2 cellular contexts compared by ENCODE assay signal in the genomic region with DNA sequence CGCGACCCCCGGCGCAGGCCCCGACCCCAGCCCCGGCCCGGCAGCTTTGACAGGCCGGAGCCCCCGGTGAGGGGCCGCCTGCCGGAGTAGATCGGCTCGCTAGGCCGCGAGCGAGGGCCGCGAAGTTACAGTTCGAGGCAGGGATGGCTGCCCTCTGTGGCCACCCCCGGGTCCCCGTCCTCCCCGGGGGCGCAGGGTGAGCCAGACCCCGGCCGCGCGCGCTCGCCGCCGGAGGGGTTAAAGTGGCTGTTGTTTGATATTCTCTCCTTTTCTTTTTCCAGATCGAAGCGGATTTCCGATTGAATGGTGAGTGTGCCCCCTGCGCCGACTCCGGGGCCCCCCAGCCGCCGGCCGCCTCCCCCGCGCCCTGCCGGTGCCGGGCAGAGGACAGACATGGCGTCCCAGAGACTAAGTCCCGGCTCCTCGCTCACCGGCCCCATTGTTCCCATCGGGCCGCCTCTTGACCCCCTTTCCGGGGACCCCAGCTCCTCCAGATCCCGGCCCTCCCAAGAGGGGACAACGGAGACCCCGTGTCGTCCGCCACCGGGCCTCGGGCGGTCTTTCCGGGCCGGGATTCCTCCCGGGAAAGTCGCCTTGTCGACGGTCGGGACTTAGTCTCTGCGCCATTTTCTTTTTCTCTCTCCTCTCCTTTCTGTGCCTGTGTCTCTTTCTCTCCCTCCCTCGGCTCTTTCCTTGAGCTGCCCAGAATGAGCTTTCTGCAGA.
TF ChIP-seq lines count a peak whose summit lies in the region.

No MANE protein-coding gene starts in this region.

TF ChIP-seq in IMR-90, 13 proteins besides CTCF, POLR2A, EP300 and RAD21:
- no peak for TF ChIP-seq MXI1 (IDR thresholded peaks at IDR 0.05; ENCODE audit: borderline replicate concordance, low read depth, low read length)
- 0 out of 2 replicates have a peak, but pooled peaks have one; percentile 31 for TF ChIP-seq CHD1 (IDR thresholded peaks at IDR 0.05; ENCODE audit: low read depth, low read length)

TF ChIP-seq in HepG2, 621 proteins besides CTCF, POLR2A, EP300 and RAD21 (continues in another document):
- TF ChIP-seq, protein P1, sequence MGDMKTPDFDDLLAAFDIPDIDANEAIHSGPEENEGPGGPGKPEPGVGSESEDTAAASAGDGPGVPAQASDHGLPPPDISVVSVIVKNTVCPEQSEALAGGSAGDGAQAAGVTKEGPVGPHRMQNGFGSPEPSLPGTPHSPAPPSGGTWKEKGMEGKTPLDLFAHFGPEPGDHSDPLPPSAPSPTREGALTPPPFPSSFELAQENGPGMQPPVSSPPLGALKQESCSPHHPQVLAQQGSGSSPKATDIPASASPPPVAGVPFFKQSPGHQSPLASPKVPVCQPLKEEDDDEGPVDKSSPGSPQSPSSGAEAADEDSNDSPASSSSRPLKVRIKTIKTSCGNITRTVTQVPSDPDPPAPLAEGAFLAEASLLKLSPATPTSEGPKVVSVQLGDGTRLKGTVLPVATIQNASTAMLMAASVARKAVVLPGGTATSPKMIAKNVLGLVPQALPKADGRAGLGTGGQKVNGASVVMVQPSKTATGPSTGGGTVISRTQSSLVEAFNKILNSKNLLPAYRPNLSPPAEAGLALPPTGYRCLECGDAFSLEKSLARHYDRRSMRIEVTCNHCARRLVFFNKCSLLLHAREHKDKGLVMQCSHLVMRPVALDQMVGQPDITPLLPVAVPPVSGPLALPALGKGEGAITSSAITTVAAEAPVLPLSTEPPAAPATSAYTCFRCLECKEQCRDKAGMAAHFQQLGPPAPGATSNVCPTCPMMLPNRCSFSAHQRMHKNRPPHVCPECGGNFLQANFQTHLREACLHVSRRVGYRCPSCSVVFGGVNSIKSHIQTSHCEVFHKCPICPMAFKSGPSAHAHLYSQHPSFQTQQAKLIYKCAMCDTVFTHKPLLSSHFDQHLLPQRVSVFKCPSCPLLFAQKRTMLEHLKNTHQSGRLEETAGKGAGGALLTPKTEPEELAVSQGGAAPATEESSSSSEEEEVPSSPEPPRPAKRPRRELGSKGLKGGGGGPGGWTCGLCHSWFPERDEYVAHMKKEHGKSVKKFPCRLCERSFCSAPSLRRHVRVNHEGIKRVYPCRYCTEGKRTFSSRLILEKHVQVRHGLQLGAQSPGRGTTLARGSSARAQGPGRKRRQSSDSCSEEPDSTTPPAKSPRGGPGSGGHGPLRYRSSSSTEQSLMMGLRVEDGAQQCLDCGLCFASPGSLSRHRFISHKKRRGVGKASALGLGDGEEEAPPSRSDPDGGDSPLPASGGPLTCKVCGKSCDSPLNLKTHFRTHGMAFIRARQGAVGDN (CRISPR knock-in tag; IDR thresholded peaks at IDR 0.05): no peak
- TF ChIP-seq JARID2 (CRISPR knock-in tag; IDR thresholded peaks at IDR 0.05; ENCODE audit: insufficient replicate concordance) (no peak), ELF1 (CRISPR knock-in tag; IDR thresholded peaks at IDR 0.05) (no peak; the same call in 1 of the 2 replicates), RBAK (CRISPR knock-in tag; IDR thresholded peaks at IDR 0.05) (no peak), TMF1 (CRISPR knock-in tag; IDR thresholded peaks at IDR 0.05; ENCODE audit: low read depth) (no peak; the same call in 1 of the 2 replicates), MTF2 (CRISPR knock-in tag; IDR thresholded peaks at IDR 0.05; ENCODE audit: borderline replicate concordance) (peak; percentile 63; the same call in 1 of the 2 replicates), HOXA7 (CRISPR knock-in tag; IDR thresholded peaks at IDR 0.05) (no peak), TP53 (CRISPR knock-in tag; conservative IDR thresholded peaks at IDR 0.05) (0 out of 2 replicates have a peak, but pooled peaks have one; percentile 28), ZNF629 (CRISPR knock-in tag; conservative IDR thresholded peaks at IDR 0.05) (0 out of 2 replicates have a peak, but pooled peaks have one; percentile 3), MED13 (CRISPR knock-in tag; IDR thresholded peaks at IDR 0.05) (no peak; the same call in 1 of the 2 replicates), KLF12 (CRISPR knock-in tag; IDR thresholded peaks at IDR 0.05; ENCODE audit: borderline replicate concordance) (peak; percentile 78; the same call in 1 of the 2 replicates), MED1 (CRISPR knock-in tag; IDR thresholded peaks at IDR 0.05) (peak; percentile 43; the same call in 1 of the 2 replicates), ZFAT (CRISPR knock-in tag; conservative IDR thresholded peaks at IDR 0.05) (peak; percentile 59), SRSF1 (optimal IDR thresholded peaks at IDR 0.05; ENCODE audit: low read depth, low read length) (peak; percentile 32), IKZF4 (CRISPR knock-in tag; IDR thresholded peaks at IDR 0.05; ENCODE audit: borderline replicate concordance, low read depth, not compliant biosample characterization) (peak; percentile 10), ZKSCAN8 (CRISPR knock-in tag; IDR thresholded peaks at IDR 0.05; ENCODE audit: borderline replicate concordance) (no peak), KLF16 (CRISPR knock-in tag; IDR thresholded peaks at IDR 0.05) (peak in 1 of 2 experiments; percentile 27; a peak in 1 of 4 replicates), NFIC (IDR thresholded peaks at IDR 0.05; ENCODE audit: low read length) (no peak), ZNF430 (CRISPR knock-in tag; IDR thresholded peaks at IDR 0.05) (0 out of 2 replicates have a peak, but pooled peaks have one; percentile 2), ZNF441 (CRISPR knock-in tag; IDR thresholded peaks at IDR 0.05; ENCODE audit: borderline replicate concordance) (peak; percentile 16; the same call in 1 of the 2 replicates), ZNF549 (CRISPR knock-in tag; IDR thresholded peaks at IDR 0.05) (0 out of 2 replicates have a peak, but pooled peaks have one; percentile 81), ZNF788 (CRISPR knock-in tag; IDR thresholded peaks at IDR 0.05; ENCODE audit: borderline replicate concordance) (no peak)
- TF ChIP-seq, protein P2, sequence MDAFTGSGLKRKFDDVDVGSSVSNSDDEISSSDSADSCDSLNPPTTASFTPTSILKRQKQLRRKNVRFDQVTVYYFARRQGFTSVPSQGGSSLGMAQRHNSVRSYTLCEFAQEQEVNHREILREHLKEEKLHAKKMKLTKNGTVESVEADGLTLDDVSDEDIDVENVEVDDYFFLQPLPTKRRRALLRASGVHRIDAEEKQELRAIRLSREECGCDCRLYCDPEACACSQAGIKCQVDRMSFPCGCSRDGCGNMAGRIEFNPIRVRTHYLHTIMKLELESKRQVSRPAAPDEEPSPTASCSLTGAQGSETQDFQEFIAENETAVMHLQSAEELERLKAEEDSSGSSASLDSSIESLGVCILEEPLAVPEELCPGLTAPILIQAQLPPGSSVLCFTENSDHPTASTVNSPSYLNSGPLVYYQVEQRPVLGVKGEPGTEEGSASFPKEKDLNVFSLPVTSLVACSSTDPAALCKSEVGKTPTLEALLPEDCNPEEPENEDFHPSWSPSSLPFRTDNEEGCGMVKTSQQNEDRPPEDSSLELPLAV (CRISPR knock-in tag; conservative IDR thresholded peaks at IDR 0.05; ENCODE audit: low read depth): no peak
- TF ChIP-seq, protein P3, sequence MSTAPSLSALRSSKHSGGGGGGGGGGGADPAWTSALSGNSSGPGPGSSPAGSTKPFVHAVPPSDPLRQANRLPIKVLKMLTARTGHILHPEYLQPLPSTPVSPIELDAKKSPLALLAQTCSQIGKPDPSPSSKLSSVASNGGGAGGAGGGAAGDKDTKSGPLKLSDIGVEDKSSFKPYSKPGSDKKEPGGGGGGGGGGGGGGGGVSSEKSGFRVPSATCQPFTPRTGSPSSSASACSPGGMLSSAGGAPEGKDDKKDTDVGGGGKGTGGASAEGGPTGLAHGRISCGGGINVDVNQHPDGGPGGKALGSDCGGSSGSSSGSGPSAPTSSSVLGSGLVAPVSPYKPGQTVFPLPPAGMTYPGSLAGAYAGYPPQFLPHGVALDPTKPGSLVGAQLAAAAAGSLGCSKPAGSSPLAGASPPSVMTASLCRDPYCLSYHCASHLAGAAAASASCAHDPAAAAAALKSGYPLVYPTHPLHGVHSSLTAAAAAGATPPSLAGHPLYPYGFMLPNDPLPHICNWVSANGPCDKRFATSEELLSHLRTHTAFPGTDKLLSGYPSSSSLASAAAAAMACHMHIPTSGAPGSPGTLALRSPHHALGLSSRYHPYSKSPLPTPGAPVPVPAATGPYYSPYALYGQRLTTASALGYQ (CRISPR knock-in tag; IDR thresholded peaks at IDR 0.05): peak; percentile 72; the same call in 1 of the 2 replicates
- TF ChIP-seq, protein P4, sequence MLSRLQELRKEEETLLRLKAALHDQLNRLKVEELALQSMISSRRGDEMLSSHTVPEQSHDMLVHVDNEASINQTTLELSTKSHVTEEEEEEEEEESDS (CRISPR knock-in tag; IDR thresholded peaks at IDR 0.05; ENCODE audit: borderline replicate concordance): 0 out of 2 replicates have a peak, but pooled peaks have one; percentile 51
- TF ChIP-seq, protein P5, sequence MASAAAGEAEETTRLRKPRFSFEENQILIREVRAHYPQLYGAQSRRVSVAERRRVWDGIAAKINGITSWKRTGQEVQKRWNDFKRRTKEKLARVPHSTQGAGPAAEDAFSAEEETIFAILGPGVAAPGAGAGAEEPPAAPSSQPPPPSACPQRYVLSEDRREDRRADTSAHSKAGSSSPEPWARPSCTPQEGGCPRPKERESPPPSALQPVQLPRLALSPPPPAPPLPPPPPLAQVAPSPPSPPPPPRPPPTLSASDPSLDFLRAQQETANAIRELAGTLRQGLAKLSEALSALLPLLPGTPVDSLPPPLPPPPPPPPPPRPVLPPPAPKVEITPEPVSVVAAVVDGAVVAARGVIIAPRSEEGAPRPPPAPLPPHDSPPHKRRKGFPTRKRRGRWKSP (CRISPR knock-in tag; IDR thresholded peaks at IDR 0.05): no peak
- TF ChIP-seq, protein P6, sequence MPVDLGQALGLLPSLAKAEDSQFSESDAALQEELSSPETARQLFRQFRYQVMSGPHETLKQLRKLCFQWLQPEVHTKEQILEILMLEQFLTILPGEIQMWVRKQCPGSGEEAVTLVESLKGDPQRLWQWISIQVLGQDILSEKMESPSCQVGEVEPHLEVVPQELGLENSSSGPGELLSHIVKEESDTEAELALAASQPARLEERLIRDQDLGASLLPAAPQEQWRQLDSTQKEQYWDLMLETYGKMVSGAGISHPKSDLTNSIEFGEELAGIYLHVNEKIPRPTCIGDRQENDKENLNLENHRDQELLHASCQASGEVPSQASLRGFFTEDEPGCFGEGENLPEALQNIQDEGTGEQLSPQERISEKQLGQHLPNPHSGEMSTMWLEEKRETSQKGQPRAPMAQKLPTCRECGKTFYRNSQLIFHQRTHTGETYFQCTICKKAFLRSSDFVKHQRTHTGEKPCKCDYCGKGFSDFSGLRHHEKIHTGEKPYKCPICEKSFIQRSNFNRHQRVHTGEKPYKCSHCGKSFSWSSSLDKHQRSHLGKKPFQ (CRISPR knock-in tag; IDR thresholded peaks at IDR 0.05; ENCODE audit: insufficient replicate concordance): peak; percentile 19
- TF ChIP-seq, protein P7, sequence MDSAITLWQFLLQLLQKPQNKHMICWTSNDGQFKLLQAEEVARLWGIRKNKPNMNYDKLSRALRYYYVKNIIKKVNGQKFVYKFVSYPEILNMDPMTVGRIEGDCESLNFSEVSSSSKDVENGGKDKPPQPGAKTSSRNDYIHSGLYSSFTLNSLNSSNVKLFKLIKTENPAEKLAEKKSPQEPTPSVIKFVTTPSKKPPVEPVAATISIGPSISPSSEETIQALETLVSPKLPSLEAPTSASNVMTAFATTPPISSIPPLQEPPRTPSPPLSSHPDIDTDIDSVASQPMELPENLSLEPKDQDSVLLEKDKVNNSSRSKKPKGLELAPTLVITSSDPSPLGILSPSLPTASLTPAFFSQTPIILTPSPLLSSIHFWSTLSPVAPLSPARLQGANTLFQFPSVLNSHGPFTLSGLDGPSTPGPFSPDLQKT (CRISPR knock-in tag; IDR thresholded peaks at IDR 0.05; ENCODE audit: borderline replicate concordance): no peak
- TF ChIP-seq, protein P8, sequence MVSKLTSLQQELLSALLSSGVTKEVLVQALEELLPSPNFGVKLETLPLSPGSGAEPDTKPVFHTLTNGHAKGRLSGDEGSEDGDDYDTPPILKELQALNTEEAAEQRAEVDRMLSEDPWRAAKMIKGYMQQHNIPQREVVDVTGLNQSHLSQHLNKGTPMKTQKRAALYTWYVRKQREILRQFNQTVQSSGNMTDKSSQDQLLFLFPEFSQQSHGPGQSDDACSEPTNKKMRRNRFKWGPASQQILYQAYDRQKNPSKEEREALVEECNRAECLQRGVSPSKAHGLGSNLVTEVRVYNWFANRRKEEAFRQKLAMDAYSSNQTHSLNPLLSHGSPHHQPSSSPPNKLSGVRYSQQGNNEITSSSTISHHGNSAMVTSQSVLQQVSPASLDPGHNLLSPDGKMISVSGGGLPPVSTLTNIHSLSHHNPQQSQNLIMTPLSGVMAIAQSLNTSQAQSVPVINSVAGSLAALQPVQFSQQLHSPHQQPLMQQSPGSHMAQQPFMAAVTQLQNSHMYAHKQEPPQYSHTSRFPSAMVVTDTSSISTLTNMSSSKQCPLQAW (CRISPR knock-in tag; IDR thresholded peaks at IDR 0.05): no peak
- TF ChIP-seq, protein P9, sequence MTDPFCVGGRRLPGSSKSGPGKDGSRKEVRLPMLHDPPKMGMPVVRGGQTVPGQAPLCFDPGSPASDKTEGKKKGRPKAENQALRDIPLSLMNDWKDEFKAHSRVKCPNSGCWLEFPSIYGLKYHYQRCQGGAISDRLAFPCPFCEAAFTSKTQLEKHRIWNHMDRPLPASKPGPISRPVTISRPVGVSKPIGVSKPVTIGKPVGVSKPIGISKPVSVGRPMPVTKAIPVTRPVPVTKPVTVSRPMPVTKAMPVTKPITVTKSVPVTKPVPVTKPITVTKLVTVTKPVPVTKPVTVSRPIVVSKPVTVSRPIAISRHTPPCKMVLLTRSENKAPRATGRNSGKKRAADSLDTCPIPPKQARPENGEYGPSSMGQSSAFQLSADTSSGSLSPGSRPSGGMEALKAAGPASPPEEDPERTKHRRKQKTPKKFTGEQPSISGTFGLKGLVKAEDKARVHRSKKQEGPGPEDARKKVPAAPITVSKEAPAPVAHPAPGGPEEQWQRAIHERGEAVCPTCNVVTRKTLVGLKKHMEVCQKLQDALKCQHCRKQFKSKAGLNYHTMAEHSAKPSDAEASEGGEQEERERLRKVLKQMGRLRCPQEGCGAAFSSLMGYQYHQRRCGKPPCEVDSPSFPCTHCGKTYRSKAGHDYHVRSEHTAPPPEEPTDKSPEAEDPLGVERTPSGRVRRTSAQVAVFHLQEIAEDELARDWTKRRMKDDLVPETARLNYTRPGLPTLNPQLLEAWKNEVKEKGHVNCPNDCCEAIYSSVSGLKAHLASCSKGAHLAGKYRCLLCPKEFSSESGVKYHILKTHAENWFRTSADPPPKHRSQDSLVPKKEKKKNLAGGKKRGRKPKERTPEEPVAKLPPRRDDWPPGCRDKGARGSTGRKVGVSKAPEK (CRISPR knock-in tag; IDR thresholded peaks at IDR 0.05; ENCODE audit: borderline replicate concordance): no peak
- TF ChIP-seq, protein P10, sequence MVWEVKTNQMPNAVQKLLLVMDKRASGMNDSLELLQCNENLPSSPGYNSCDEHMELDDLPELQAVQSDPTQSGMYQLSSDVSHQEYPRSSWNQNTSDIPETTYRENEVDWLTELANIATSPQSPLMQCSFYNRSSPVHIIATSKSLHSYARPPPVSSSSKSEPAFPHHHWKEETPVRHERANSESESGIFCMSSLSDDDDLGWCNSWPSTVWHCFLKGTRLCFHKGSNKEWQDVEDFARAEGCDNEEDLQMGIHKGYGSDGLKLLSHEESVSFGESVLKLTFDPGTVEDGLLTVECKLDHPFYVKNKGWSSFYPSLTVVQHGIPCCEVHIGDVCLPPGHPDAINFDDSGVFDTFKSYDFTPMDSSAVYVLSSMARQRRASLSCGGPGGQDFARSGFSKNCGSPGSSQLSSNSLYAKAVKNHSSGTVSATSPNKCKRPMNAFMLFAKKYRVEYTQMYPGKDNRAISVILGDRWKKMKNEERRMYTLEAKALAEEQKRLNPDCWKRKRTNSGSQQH (CRISPR knock-in tag; IDR thresholded peaks at IDR 0.05; ENCODE audit: low read depth): 0 out of 2 replicates have a peak, but pooled peaks have one; percentile 16
